23 cellular contexts compared by ENCODE assay signal in genomic region chr9:91346644-91347043, GRCh38. TPM values are rescaled to one million over a fixed set of nuclear protein-coding genes. Genes with fewer than 3 reads are reported as not detected.
DNase-seq lines count a peak whose midpoint lies in the region; ATAC-seq lines count a peak whose summit lies in the region.
"Had no signal": no experiment of that assay in that cellular context is flagged by ENCODE, and none has a peak within 500 bp of the region (broad histone marks: within the 10 kb centered on the region; RNA-seq: fewer than 3 reads in every experiment).

No MANE protein-coding gene starts in this region.

- DNase-seq in activated CD4-positive, alpha-beta T cell treated with anti-CD3 and anti-CD28 coated beads, Interleukin-2, amount 10 ng/mL, durations not matched to agents 24 days and 14 days = peak; percentile 69
- DNase-seq in activated CD4-positive, alpha-beta T cell treated with anti-CD3 and anti-CD28 coated beads for 48 hours = no peak
- DNase-seq in HT1080 (ENCODE audit: low read depth) (peak; percentile 12), adipocyte (ENCODE audit: low read depth) (peak; percentile 19), superior temporal gyrus (ENCODE audit: extremely low spot score) (no peak)
- DNase-seq in natural killer cell treated with Interleukin-12 subunit alpha and Interleukin-12 subunit beta and Interleukin-15 and Interleukin-18, amount 100 ng/mL, for 72 hours (ENCODE audit: low spot score) = no peak
- DNase-seq: activated CD4-positive, alpha-beta T cell treated with anti-CD3 and anti-CD28 coated beads, Interleukin-2, amount 50 U/mL, for 4 hours; glutamatergic neuron; HFFc6; KBM-7; left ventricle myocardium inferior; NCI-H1092; NCI-H524; occipital lobe; spleen; stimulated activated CD4-positive, alpha-beta T cell treated with anti-CD3 and anti-CD28 coated beads, Interleukin-4, amount 100 ng/mL, for 4 hours had no signal

- peak; percentile 80 to 91 for ATAC-seq in natural killer cell treated with Interleukin-12 subunit alpha and Interleukin-12 subunit beta and Interleukin-15 and Interleukin-18, amount 100 ng/mL, for 72 hours
- ATAC-seq in GM19463 (IDR thresholded peaks at IDR 0.05; ENCODE audit: unreplicated experiment) = no peak
- no peak for ATAC-seq in GM18868 (IDR thresholded peaks at IDR 0.05; ENCODE audit: unreplicated experiment)
- ATAC-seq: A549 had no signal

- no peak overlapping the region for H3K4me3 ChIP-seq in adipocyte (ENCODE audit: low read length)
- H3K4me3 ChIP-seq: A549, BLaER1, cardiac muscle cell, left ventricle myocardium inferior, spleen, suprapubic skin, vagina had no signal

- peak overlapping the region; percentile 49 for H3K27ac Mint-ChIP-seq in activated CD4-positive, alpha-beta T cell treated with anti-CD3 and anti-CD28 coated beads, Interleukin-2, amount 10 ng/mL, durations not matched to agents 24 days and 14 days
- H3K27ac Mint-ChIP-seq in natural killer cell treated with Interleukin-12 subunit alpha and Interleukin-12 subunit beta and Interleukin-15 and Interleukin-18, amount 100 ng/mL, for 72 hours = peak overlapping the region; percentile 54 to 55
- H3K27ac Mint-ChIP-seq: HFFc6 had no signal

- peaks cover 61% of the 10 kb centered on the region for H3K36me3 Mint-ChIP-seq in activated CD4-positive, alpha-beta T cell treated with anti-CD3 and anti-CD28 coated beads, Interleukin-2, amount 10 ng/mL, durations not matched to agents 24 days and 14 days (ENCODE audit: low read depth)
- peaks cover 17% of the 10 kb centered on the region for H3K36me3 Mint-ChIP-seq in natural killer cell treated with Interleukin-12 subunit alpha and Interleukin-12 subunit beta and Interleukin-15 and Interleukin-18, amount 100 ng/mL, for 72 hours

- H3K9ac ChIP-seq in adipocyte (ENCODE audit: low read length) = no peak overlapping the region
- H3K9ac ChIP-seq: BLaER1 had no signal

- no peaks in the 10 kb centered on the region for H3K27me3 Mint-ChIP-seq in activated CD4-positive, alpha-beta T cell treated with anti-CD3 and anti-CD28 coated beads, Interleukin-2, amount 10 ng/mL, durations not matched to agents 24 days and 14 days
- H3K27me3 Mint-ChIP-seq in natural killer cell treated with Interleukin-12 subunit alpha and Interleukin-12 subunit beta and Interleukin-15 and Interleukin-18, amount 100 ng/mL, for 72 hours = no peaks in the 10 kb centered on the region

- intact Hi-C loops in activated CD4-positive, alpha-beta T cell treated with anti-CD3 and anti-CD28 coated beads, Interleukin-2, amount 10 ng/mL, durations not matched to agents 24 days and 14 days (cut with micrococcal nuclease) = loop anchor here (1.0 kb wide), 1 partner anchor 73 kb away; no protein-coding TSS in a partner anchor

- H3K4me1 Mint-ChIP-seq in activated CD4-positive, alpha-beta T cell treated with anti-CD3 and anti-CD28 coated beads, Interleukin-2, amount 10 ng/mL, durations not matched to agents 24 days and 14 days = peaks cover 40% of the 10 kb centered on the region
- H3K4me1 Mint-ChIP-seq in natural killer cell treated with Interleukin-12 subunit alpha and Interleukin-12 subunit beta and Interleukin-15 and Interleukin-18, amount 100 ng/mL, for 72 hours (ENCODE audit: low read depth in 2 of 2) = peaks cover 31 to 40% of the 10 kb centered on the region in 2 donors

- peaks cover 10% of the 10 kb centered on the region for H3K4me1 ChIP-seq in adipocyte (ENCODE audit: control insufficient read depth, insufficient read depth, low read length)
- H3K4me1 ChIP-seq: A549, BLaER1, vagina had no signal

- H3K36me3 ChIP-seq in adipocyte (ENCODE audit: control insufficient read depth, insufficient read depth, low read length, severe bottlenecking) = peaks cover 34% of the 10 kb centered on the region

- peaks cover 4% of the 10 kb centered on the region for H3K9me3 ChIP-seq in adipocyte (ENCODE audit: control insufficient read depth, low read length)
- H3K9me3 ChIP-seq: A549, suprapubic skin, vagina had no signal

- H3K9me3 Mint-ChIP-seq in activated CD4-positive, alpha-beta T cell treated with anti-CD3 and anti-CD28 coated beads, Interleukin-2, amount 10 ng/mL, durations not matched to agents 24 days and 14 days = peaks cover 3% of the 10 kb centered on the region
- H3K9me3 Mint-ChIP-seq in natural killer cell treated with Interleukin-12 subunit alpha and Interleukin-12 subunit beta and Interleukin-15 and Interleukin-18, amount 100 ng/mL, for 72 hours = peaks cover 2% of the 10 kb centered on the region
- H3K9me3 Mint-ChIP-seq: HFFc6 had no signal

- no peaks in the 10 kb centered on the region for H3K27me3 ChIP-seq in adipocyte (replicated peaks; ENCODE audit: control insufficient read depth, insufficient read depth, low read length)
- H3K27me3 ChIP-seq: BLaER1, cardiac muscle cell, spleen, suprapubic skin, vagina had no signal

- H3K4me3 Mint-ChIP-seq in activated CD4-positive, alpha-beta T cell treated with anti-CD3 and anti-CD28 coated beads, Interleukin-2, amount 10 ng/mL, durations not matched to agents 24 days and 14 days = no peak overlapping the region
- H3K4me3 Mint-ChIP-seq in natural killer cell treated with Interleukin-12 subunit alpha and Interleukin-12 subunit beta and Interleukin-15 and Interleukin-18, amount 100 ng/mL, for 72 hours = peak overlapping the region; percentile 44
- H3K4me3 Mint-ChIP-seq: HFFc6 had no signal

RNA-seq across cellular contexts. Expression of gene AUH, which starts 15.1 kb away (rescaled TPM):
- total RNA-seq in activated CD4-positive, alpha-beta T cell treated with anti-CD3 and anti-CD28 coated beads, Interleukin-2, amount 10 ng/mL, durations not matched to agents 24 days and 14 days = 49.2 and 49.5 TPM in 2 replicates
- total RNA-seq in HT1080 (2014; rRNA removed; shearing (Covaris generic)) = 12.0 and 16.8 TPM in 2 replicates
- polyA plus RNA-seq in HT1080 (2015; cell fraction: cytosol; rRNA removed) = 7.8 and 8.7 TPM in 2 replicates
- polyA plus RNA-seq in HT1080 (2015; cell fraction: nucleus; rRNA removed) = 22.8 and 23.6 TPM in 2 replicates
- total RNA-seq in natural killer cell treated with Interleukin-12 subunit alpha and Interleukin-12 subunit beta and Interleukin-15 and Interleukin-18, amount 100 ng/mL, for 72 hours = 10 to 100 TPM; 19.4 to 25.2 TPM

Comparison
In these comparisons a context has a peak if more than half of its experiments do, and no peak if none do; other contexts are left out.
1. DNase-seq: peak in activated CD4-positive, alpha-beta T cell treated with anti-CD3 and anti-CD28 coated beads, Interleukin-2, amount 10 ng/mL, durations not matched to agents 24 days and 14 days (single experiment), HT1080 (single experiment) and adipocyte (single experiment); none in activated CD4-positive, alpha-beta T cell treated with anti-CD3 and anti-CD28 coated beads for 48 hours (single experiment), natural killer cell treated with Interleukin-12 subunit alpha and Interleukin-12 subunit beta and Interleukin-15 and Interleukin-18, amount 100 ng/mL, for 72 hours (single experiment) and superior temporal gyrus (single experiment).
2. ATAC-seq: peak in natural killer cell treated with Interleukin-12 subunit alpha and Interleukin-12 subunit beta and Interleukin-15 and Interleukin-18, amount 100 ng/mL, for 72 hours (2 of 2); none in GM19463 (single experiment) and GM18868 (single experiment).